Comparison of ENCODE assay signal across 2 cellular contexts in genomic region chr11:43282607-43283440, GRCh38.
TF ChIP-seq lines count a peak whose summit lies in the region.

No MANE protein-coding gene starts in this region.

TF ChIP-seq in Ishikawa, 13 proteins besides CTCF, POLR2A, EP300 and RAD21:
- TF ChIP-seq REST (IDR thresholded peaks at IDR 0.05; ENCODE audit: low read depth) (no peak), TAF1 (IDR thresholded peaks at IDR 0.05; ENCODE audit: low read depth) (no peak), NFIC (IDR thresholded peaks at IDR 0.05) (no peak), FOXM1 (IDR thresholded peaks at IDR 0.05; ENCODE audit: borderline replicate concordance, low read depth) (no peak), EGR1 (IDR thresholded peaks at IDR 0.05) (no peak), TEAD4 (IDR thresholded peaks at IDR 0.05) (no peak)

TF ChIP-seq in HepG2, 621 proteins besides CTCF, POLR2A, EP300 and RAD21 (continued from another document and continues in another):
- TF ChIP-seq REST (IDR thresholded peaks at IDR 0.05; ENCODE audit: borderline replicate concordance in 1 of 2, low read depth in 1 of 2, low read length in 2 of 2) (no peak), TFDP1 (CRISPR knock-in tag; IDR thresholded peaks at IDR 0.05; ENCODE audit: borderline replicate concordance) (no peak), NRL (CRISPR knock-in tag; IDR thresholded peaks at IDR 0.05; ENCODE audit: borderline replicate concordance) (no peak), PATZ1 (CRISPR knock-in tag; IDR thresholded peaks at IDR 0.05) (peak; percentile 50; the same call in 1 of the 2 replicates), HMGA1 (CRISPR knock-in tag; conservative IDR thresholded peaks at IDR 0.05) (no peak), SMC3 (IDR thresholded peaks at IDR 0.05; ENCODE audit: low read length) (peak; percentile 12; the same call in 1 of the 2 replicates), KLF12 (CRISPR knock-in tag; IDR thresholded peaks at IDR 0.05; ENCODE audit: borderline replicate concordance) (no peak), FOXP4 (CRISPR knock-in tag; IDR thresholded peaks at IDR 0.05) (no peak), XRCC5 (optimal IDR thresholded peaks at IDR 0.05; ENCODE audit: low read length) (peak; percentile 29), GTF2F1 (IDR thresholded peaks at IDR 0.05; ENCODE audit: low read length) (no peak), SETDB1 (CRISPR knock-in tag; IDR thresholded peaks at IDR 0.05; ENCODE audit: borderline replicate concordance) (no peak), ZMYM2 (CRISPR knock-in tag; IDR thresholded peaks at IDR 0.05) (no peak), ZNF329 (CRISPR knock-in tag; IDR thresholded peaks at IDR 0.05; ENCODE audit: low read depth) (no peak), SAP130 (CRISPR knock-in tag; IDR thresholded peaks at IDR 0.05; ENCODE audit: low read depth) (no peak), ZNF446 (CRISPR knock-in tag; IDR thresholded peaks at IDR 0.05) (no peak), MYC (CRISPR knock-in tag; IDR thresholded peaks at IDR 0.05; ENCODE audit: borderline replicate concordance) (no peak), ARID5B (CRISPR knock-in tag; IDR thresholded peaks at IDR 0.05) (no peak), NFYC (CRISPR knock-in tag; IDR thresholded peaks at IDR 0.05) (no peak), ELF3 (CRISPR knock-in tag; IDR thresholded peaks at IDR 0.05) (no peak), ZHX2 (IDR thresholded peaks at IDR 0.05; ENCODE audit: low read depth) (no peak), ZHX2 (CRISPR knock-in tag; IDR thresholded peaks at IDR 0.05; ENCODE audit: borderline replicate concordance) (no peak), ZMAT3 (CRISPR knock-in tag; conservative IDR thresholded peaks at IDR 0.05) (no peak), ZSCAN31 (CRISPR knock-in tag; IDR thresholded peaks at IDR 0.05; ENCODE audit: low read depth) (no peak), CCDC6 (CRISPR knock-in tag; IDR thresholded peaks at IDR 0.05) (no peak), KDM5A (IDR thresholded peaks at IDR 0.05; ENCODE audit: borderline replicate concordance, low read length) (peak; percentile 38; the same call in 1 of the 2 replicates), ZNF781 (CRISPR knock-in tag; IDR thresholded peaks at IDR 0.05; ENCODE audit: borderline replicate concordance, not compliant biosample characterization) (no peak), ZBTB26 (CRISPR knock-in tag; IDR thresholded peaks at IDR 0.05; ENCODE audit: borderline replicate concordance) (no peak), NR2F6 (IDR thresholded peaks at IDR 0.05) (no peak), NR2F6 (CRISPR knock-in tag; IDR thresholded peaks at IDR 0.05) (no peak), ISX (CRISPR knock-in tag; conservative IDR thresholded peaks at IDR 0.05) (no peak), POLR2AphosphoS2 (IDR thresholded peaks at IDR 0.05; ENCODE audit: low read depth, low read length) (no peak), TFDP2 (CRISPR knock-in tag; IDR thresholded peaks at IDR 0.05) (no peak), ZNF513 (CRISPR knock-in tag; conservative IDR thresholded peaks at IDR 0.05) (no peak)
